24 cellular contexts compared by ENCODE assay signal in the genomic region with DNA sequence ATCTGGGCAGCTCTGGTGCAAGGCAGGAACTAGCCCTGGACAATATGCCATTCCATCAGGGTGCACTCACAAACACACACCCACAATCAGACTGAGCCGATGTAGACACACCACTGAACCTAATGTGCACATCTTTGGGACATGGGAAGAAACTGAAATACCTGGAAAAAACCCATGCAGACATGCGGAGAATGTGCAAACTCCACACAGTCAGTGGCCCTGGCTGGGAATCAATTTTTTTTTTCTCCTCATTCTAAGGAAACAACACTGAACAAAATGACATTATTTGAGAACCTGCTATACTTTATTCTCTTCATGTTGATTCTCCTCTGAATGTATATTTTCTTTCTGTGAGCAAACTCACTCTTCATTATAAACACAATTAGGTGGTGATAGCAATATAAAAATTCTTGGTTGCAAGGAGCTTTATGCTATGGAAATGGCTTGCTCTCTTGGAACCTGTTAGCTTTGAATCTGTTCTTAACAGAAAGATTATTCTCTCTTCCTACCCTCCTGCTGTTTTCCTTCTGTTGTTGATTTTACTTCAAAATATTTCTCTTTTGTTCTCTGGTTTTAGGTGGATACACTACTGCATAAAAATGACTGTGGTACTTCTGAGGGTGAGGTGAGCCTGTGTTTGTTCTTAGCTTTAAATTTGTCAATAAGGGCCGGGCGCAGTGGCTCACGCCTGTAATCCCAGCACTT.
"Had no signal": no experiment of that assay in that cellular context is flagged by ENCODE, and none has a peak within 500 bp of the region (broad histone marks: within the 10 kb centered on the region; RNA-seq: fewer than 3 reads in every experiment).

No MANE protein-coding gene starts in this region.

- H3K4me1 ChIP-seq: foreskin keratinocyte, suprapubic skin, tibial artery, upper lobe of right lung, vagina had no signal

- FAIRE-seq: endothelial cell of umbilical vein, kidney had no signal

- H3K36me3 ChIP-seq: neutrophil, suprapubic skin, tibial artery, upper lobe of right lung, vagina had no signal

- H3K4me3 ChIP-seq: coronary artery, hepatocyte, lung, smooth muscle cell, suprapubic skin, tibial artery, upper lobe of right lung, vagina had no signal

- H3K79me2 ChIP-seq: hepatocyte had no signal

- H3K4me2 ChIP-seq: hepatocyte, smooth muscle cell had no signal

- H2AFZ ChIP-seq: hepatocyte had no signal

- H3K27me3 ChIP-seq: foreskin keratinocyte, hepatocyte, neutrophil, suprapubic skin, tibial artery, upper lobe of right lung, vagina had no signal

- H3K27ac ChIP-seq: coronary artery, foreskin keratinocyte, hepatocyte, neutrophil, suprapubic skin, tibial artery, upper lobe of right lung, vagina had no signal

- DNase-seq: effector CD4-positive, alpha-beta T cell; erythroblast; foreskin keratinocyte; head of caudate nucleus; kidney; left colon; left ventricle myocardium superior; mesenchymal stem cell; midbrain; naive B cell; posterior cingulate gyrus; right cardiac atrium; stimulated activated CD4-positive, alpha-beta T cell treated with anti-CD3 and anti-CD28 coated beads, Interleukin-2, amount 100 ng/mL, for 48 hours; stimulated activated naive CD8-positive, alpha-beta T cell treated with anti-CD3 and anti-CD28 coated beads, Interleukin-15, Interleukin-2, amounts not matched to agents 100 U/mL and 50 U/mL, for 24 hours; tibial artery; upper lobe of right lung had no signal

- H3K9me3 ChIP-seq: neutrophil, suprapubic skin, tibial artery, upper lobe of right lung, vagina had no signal

- ATAC-seq: foreskin keratinocyte; left colon; left ventricle myocardium superior; right cardiac atrium; stimulated activated naive CD8-positive, alpha-beta T cell treated with anti-CD3 and anti-CD28 coated beads, Interleukin-15, Interleukin-2, amounts not matched to agents 100 U/mL and 50 U/mL, for 24 hours; upper lobe of right lung had no signal
